In the genomic region with DNA sequence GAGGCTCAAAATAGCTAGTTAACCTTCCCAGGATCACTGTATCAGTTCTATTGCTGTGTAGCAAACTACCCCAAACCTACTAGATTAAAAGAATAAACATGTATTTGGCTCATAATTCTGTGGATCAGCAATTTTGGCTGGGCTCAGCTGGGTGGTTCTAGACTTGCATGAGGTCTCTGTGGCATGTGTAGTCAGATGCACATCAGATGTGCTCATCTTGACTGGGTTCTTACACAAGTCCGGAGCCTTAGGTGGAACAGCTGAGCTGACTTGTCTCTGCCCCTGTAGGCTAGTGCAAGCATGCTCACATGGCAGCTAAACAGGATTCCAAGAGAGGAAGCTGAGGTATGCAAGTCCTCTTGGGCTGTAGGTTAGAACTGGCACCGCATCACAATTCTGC, we compare ENCODE assay signal across 22 cellular contexts.
"Had no signal": no experiment of that assay in that cellular context is flagged by ENCODE, and none has a peak within 500 bp of the region (broad histone marks: within the 10 kb centered on the region; RNA-seq: fewer than 3 reads in every experiment).

No MANE protein-coding gene starts in this region.

- H3K27me3 ChIP-seq: brain microvascular endothelial cell, tibial artery had no signal

- H3K4me1 Mint-ChIP-seq: activated CD4-positive, alpha-beta T cell treated with anti-CD3 and anti-CD28 coated beads, Interleukin-2, amount 10 ng/mL, durations not matched to agents 7 days and 5 days; activated naive CD4-positive, alpha-beta T cell treated with anti-CD3 and anti-CD28 coated beads, Interleukin-2, amount 50 U/mL, for 24 hours; central memory CD8-positive, alpha-beta T cell; naive B cell had no signal

- H3K27ac Mint-ChIP-seq: activated CD4-positive, alpha-beta T cell treated with anti-CD3 and anti-CD28 coated beads, Interleukin-2, amount 10 ng/mL, durations not matched to agents 7 days and 5 days; activated CD8-positive, alpha-beta T cell treated with anti-CD3 and anti-CD28 coated beads, Interleukin-2, amount 10 ng/mL, durations not matched to agents 7 days and 5 days; activated naive CD4-positive, alpha-beta T cell treated with anti-CD3 and anti-CD28 coated beads, Interleukin-2, amount 50 U/mL, for 24 hours; effector memory CD8-positive, alpha-beta T cell; naive B cell; stimulated activated naive CD8-positive, alpha-beta T cell treated with anti-CD3 and anti-CD28 coated beads, Interleukin-15, Interleukin-2, amounts not matched to agents 100 ng/mL and 50 ng/mL, for 24 hours; T-helper 1 cell treated with Interleukin-12 subunit alpha and Interleukin-12 subunit beta and Interleukin-4 antibody, amounts not matched to agents 30 μg/mL and 1 μg/mL, for 36 hours had no signal

- ATAC-seq: activated CD8-positive, alpha-beta T cell treated with anti-CD3 and anti-CD28 coated beads, Interleukin-2, amount 10 ng/mL, durations not matched to agents 7 days and 5 days; effector memory CD8-positive, alpha-beta T cell; heart left ventricle; left cardiac atrium; right cardiac atrium had no signal

- H3K27ac ChIP-seq: brain microvascular endothelial cell, dorsolateral prefrontal cortex, esophagus squamous epithelium, heart left ventricle, parathyroid adenoma, skin epidermis, tibial artery had no signal

- H3K9me3 Mint-ChIP-seq: activated CD4-positive, alpha-beta T cell treated with anti-CD3 and anti-CD28 coated beads, Interleukin-2, amount 10 ng/mL, durations not matched to agents 7 days and 5 days; activated naive CD4-positive, alpha-beta T cell treated with anti-CD3 and anti-CD28 coated beads, Interleukin-2, amount 50 U/mL, for 24 hours; central memory CD8-positive, alpha-beta T cell; effector memory CD8-positive, alpha-beta T cell; T-helper 1 cell treated with Interleukin-12 subunit alpha and Interleukin-12 subunit beta and Interleukin-4 antibody, amounts not matched to agents 30 μg/mL and 1 μg/mL, for 36 hours had no signal

- H3K36me3 ChIP-seq: brain microvascular endothelial cell, esophagus squamous epithelium, heart left ventricle, tibial artery had no signal

- H3K4me3 Mint-ChIP-seq: activated CD4-positive, alpha-beta T cell treated with anti-CD3 and anti-CD28 coated beads, Interleukin-2, amount 10 ng/mL, durations not matched to agents 7 days and 5 days; activated CD8-positive, alpha-beta T cell treated with anti-CD3 and anti-CD28 coated beads, Interleukin-2, amount 10 ng/mL, durations not matched to agents 7 days and 5 days; activated naive CD4-positive, alpha-beta T cell treated with anti-CD3 and anti-CD28 coated beads, Interleukin-2, amount 50 U/mL, for 24 hours; central memory CD8-positive, alpha-beta T cell; effector memory CD8-positive, alpha-beta T cell; naive B cell; stimulated activated naive CD8-positive, alpha-beta T cell treated with anti-CD3 and anti-CD28 coated beads, Interleukin-15, Interleukin-2, amounts not matched to agents 100 ng/mL and 50 ng/mL, for 24 hours; T-helper 1 cell treated with Interleukin-12 subunit alpha and Interleukin-12 subunit beta and Interleukin-4 antibody, amounts not matched to agents 30 μg/mL and 1 μg/mL, for 36 hours had no signal

- H3K9me3 ChIP-seq: esophagus squamous epithelium had no signal

- H3K4me3 ChIP-seq: dorsolateral prefrontal cortex, esophagus squamous epithelium, heart left ventricle, skin epidermis, tibial artery had no signal

- H3K4me1 ChIP-seq: esophagus squamous epithelium, heart left ventricle, parathyroid adenoma, tibial artery had no signal

- DNase-seq: activated CD4-positive, alpha-beta T cell treated with anti-CD3 and anti-CD28 coated beads, Interleukin-2, amount 10 ng/mL, durations not matched to agents 7 days and 5 days; activated CD8-positive, alpha-beta T cell treated with anti-CD3 and anti-CD28 coated beads, Interleukin-2, amount 10 ng/mL, durations not matched to agents 7 days and 5 days; activated gamma-delta T cell treated with Interleukin-2 at 50 U/mL for 16 hours; anterior cingulate cortex; brain microvascular endothelial cell; dorsolateral prefrontal cortex; effector memory CD8-positive, alpha-beta T cell; esophagus squamous epithelium; heart left ventricle; left cardiac atrium; naive B cell; nucleus accumbens; right cardiac atrium; stimulated activated CD4-positive, alpha-beta T cell treated with anti-CD3 and anti-CD28 coated beads, Interleukin-1b, Interleukin-23, amount 100 ng/mL, for 48 hours; T1000; tibial artery had no signal
